19 cellular contexts compared by ENCODE assay signal in the genomic region with DNA sequence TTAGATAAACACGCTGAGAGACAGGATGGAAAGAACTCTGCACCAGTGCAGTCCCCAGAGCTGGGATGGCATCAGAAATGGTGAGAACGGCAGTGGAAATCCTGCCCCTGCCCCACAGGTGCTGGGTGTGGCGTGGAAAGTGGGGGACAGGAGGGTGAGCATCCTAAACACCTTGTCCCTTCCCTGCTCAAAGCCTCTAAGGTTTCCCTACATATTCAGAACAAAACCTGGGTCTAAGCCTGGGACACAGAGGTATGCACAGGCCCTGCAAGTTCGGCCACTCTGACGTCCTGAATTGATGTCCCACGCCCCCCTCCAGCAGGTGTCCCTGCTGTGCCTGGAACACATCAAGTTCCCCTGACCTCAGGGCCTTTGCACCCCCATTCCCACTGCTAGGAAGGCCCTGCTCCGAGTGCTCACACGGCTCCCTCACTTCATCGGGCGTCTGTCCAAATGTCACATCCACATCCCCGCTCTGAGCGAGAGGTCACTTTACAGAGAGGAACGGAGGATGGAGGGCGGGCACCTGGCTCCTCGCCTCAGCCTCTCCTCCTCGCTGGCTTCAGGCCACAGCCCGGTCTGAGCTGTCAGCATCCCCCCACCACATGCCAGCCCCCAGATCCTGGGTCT.
"Had no signal": no experiment of that assay in that cellular context is flagged by ENCODE, and none has a peak within 500 bp of the region (broad histone marks: within the 10 kb centered on the region; RNA-seq: fewer than 3 reads in every experiment).

No MANE protein-coding gene starts in this region.

- H3K27ac Mint-ChIP-seq: activated B cell treated with CpG ODN at 0.5 μM for 24 hours; activated CD4-positive, alpha-beta T cell treated with anti-CD3 and anti-CD28 coated beads for 36 hours; activated naive CD8-positive, alpha-beta T cell treated with anti-CD3 and anti-CD28 coated beads for 36 hours; activated T-cell treated with anti-CD3 and anti-CD28 coated beads, Interleukin-2, amount 50 U/mL, for 24 hours; activated T-helper 17 cell treated with anti-CD3 and anti-CD28 coated beads, Interleukin-2, amount 50 U/mL, for 72 hours; progenitor cell of endocrine pancreas; T-helper 17 cell had no signal

- H3K36me3 Mint-ChIP-seq: activated naive CD8-positive, alpha-beta T cell treated with anti-CD3 and anti-CD28 coated beads for 36 hours had no signal

- H3K4me1 Mint-ChIP-seq: activated B cell treated with CpG ODN at 0.5 μM for 24 hours; activated CD4-positive, alpha-beta T cell treated with anti-CD3 and anti-CD28 coated beads for 36 hours; activated naive CD8-positive, alpha-beta T cell treated with anti-CD3 and anti-CD28 coated beads for 36 hours; activated T-helper 17 cell treated with anti-CD3 and anti-CD28 coated beads, Interleukin-2, amount 50 U/mL, for 72 hours; T-helper 17 cell had no signal

- H3K9me3 Mint-ChIP-seq: activated B cell treated with CpG ODN at 0.5 μM for 24 hours; activated naive CD8-positive, alpha-beta T cell treated with anti-CD3 and anti-CD28 coated beads for 36 hours; activated T-cell treated with anti-CD3 and anti-CD28 coated beads, Interleukin-2, amount 50 U/mL, for 24 hours had no signal

- H3K27ac ChIP-seq: lower lobe of right lung had no signal

- H3K4me3 ChIP-seq: heart right ventricle, lower lobe of right lung had no signal

- ATAC-seq: activated CD4-positive, alpha-beta T cell treated with anti-CD3 and anti-CD28 coated beads for 36 hours; activated T-helper 17 cell treated with anti-CD3 and anti-CD28 coated beads, Interleukin-2, amount 50 U/mL, for 72 hours; heart right ventricle; lower lobe of right lung; T-helper 17 cell had no signal

- H3K4me3 Mint-ChIP-seq: activated B cell treated with CpG ODN at 0.5 μM for 24 hours; activated CD4-positive, alpha-beta T cell treated with anti-CD3 and anti-CD28 coated beads for 36 hours; activated naive CD8-positive, alpha-beta T cell treated with anti-CD3 and anti-CD28 coated beads for 36 hours; activated T-cell treated with anti-CD3 and anti-CD28 coated beads, Interleukin-2, amount 50 U/mL, for 24 hours; activated T-helper 17 cell treated with anti-CD3 and anti-CD28 coated beads, Interleukin-2, amount 50 U/mL, for 72 hours; naive B cell; T-helper 17 cell had no signal

- DNase-seq: activated B cell treated with CpG ODN at 0.5 μM for 24 hours; activated CD4-positive, alpha-beta T cell treated with anti-CD3 and anti-CD28 coated beads for 36 hours; activated CD4-positive, alpha-beta T cell treated with anti-CD3 and anti-CD28 coated beads, Interleukin-2, amount 50 U/mL, for 4 hours; activated CD8-positive, alpha-beta memory T cell treated with anti-CD3 and anti-CD28 coated beads, Interleukin-2, amount 50 U/mL, for 4 hours; activated naive CD4-positive, alpha-beta T cell treated with Interleukin-2 at 50 U/mL for 16 hours; activated naive CD8-positive, alpha-beta T cell treated with anti-CD3 and anti-CD28 coated beads for 36 hours; activated T-cell treated with anti-CD3 and anti-CD28 coated beads, Interleukin-2, amount 50 U/mL, for 24 hours; central memory CD4-positive, alpha-beta T cell; heart right ventricle; lower lobe of right lung; mesendoderm; naive B cell; occipital lobe; retina; stimulated activated CD4-positive, alpha-beta T cell treated with anti-CD3 and anti-CD28 coated beads, Interleukin-4, amount 100 ng/mL, for 1 hour; stimulated activated naive CD4-positive, alpha-beta T cell treated with Interleukin-2 at 50 U/mL for 16 hours; T-helper 17 cell had no signal
